1 cellular context compared by ENCODE assay signal in genomic region chrX:13669246-13669689, GRCh38.
TF ChIP-seq lines count a peak whose summit lies in the region.

No MANE protein-coding gene starts in this region.

TF ChIP-seq in K562, 482 proteins besides CTCF, POLR2A, EP300 and RAD21 (continued from another document and continues in another):
- TF ChIP-seq ZNF407 (IDR thresholded peaks at IDR 0.05; ENCODE audit: low read depth) (no peak), HMBOX1 (IDR thresholded peaks at IDR 0.05) (peak; percentile 60), ZNF395 (CRISPR knock-in tag; IDR thresholded peaks at IDR 0.05) (0 out of 2 replicates have a peak, but pooled peaks have one; percentile 53), SMARCA4 (IDR thresholded peaks at IDR 0.05) (peak; percentile 54; the same call in 1 of the 2 replicates), SMC3 (conservative IDR thresholded peaks at IDR 0.05; ENCODE audit: insufficient read depth, low read depth, low read length) (no peak), NFRKB (IDR thresholded peaks at IDR 0.05; ENCODE audit: low read depth) (peak; percentile 46; the same call in 1 of the 2 replicates), SRSF1 (IDR thresholded peaks at IDR 0.05; ENCODE audit: low read depth, low read length) (no peak), MEIS2 (IDR thresholded peaks at IDR 0.05; ENCODE audit: partially characterized antibody) (peak; percentile 73), SPI1 (IDR thresholded peaks at IDR 0.05; ENCODE audit: borderline replicate concordance, low read depth, low read length) (no peak), PKNOX1 (IDR thresholded peaks at IDR 0.05) (peak; percentile 55), TRIM28 (IDR thresholded peaks at IDR 0.05) (0 out of 2 replicates have a peak, but pooled peaks have one; percentile 16), ZNF592 (IDR thresholded peaks at IDR 0.05) (peak; percentile 56; the same call in 1 of the 2 replicates), CBFA2T3 (IDR thresholded peaks at IDR 0.05) (peak; percentile 41), FOSL1 (tag; conservative IDR thresholded peaks at IDR 0.05) (peak; percentile 75), EP400 (IDR thresholded peaks at IDR 0.05) (0 out of 2 replicates have a peak, but pooled peaks have one; percentile 25), GATA2 (CRISPR knock-in tag; IDR thresholded peaks at IDR 0.05) (0 out of 2 replicates have a peak, but pooled peaks have one; percentile 6), NFIC (IDR thresholded peaks at IDR 0.05) (peak; percentile 78), ZNF766 (CRISPR knock-in tag; conservative IDR thresholded peaks at IDR 0.05) (0 out of 2 replicates have a peak, but pooled peaks have one; percentile 31), ZNF280A (IDR thresholded peaks at IDR 0.05; ENCODE audit: low read depth, partially characterized antibody) (no peak), ATF1 (CRISPR knock-in tag; IDR thresholded peaks at IDR 0.05) (no peak), ATF1 (tag; IDR thresholded peaks at IDR 0.05) (peak; percentile 47; the same call in 1 of the 2 replicates), SMARCE1 (IDR thresholded peaks at IDR 0.05) (peak; percentile 43; the same call in 1 of the 2 replicates), ZNF384 (IDR thresholded peaks at IDR 0.05; ENCODE audit: low read depth, low read length) (peak; percentile 82), NR2C1 (IDR thresholded peaks at IDR 0.05) (peak; percentile 78; the same call in 1 of the 2 replicates), NR2C1 (tag; IDR thresholded peaks at IDR 0.05) (peak; percentile 92), ZNF639 (CRISPR knock-in tag; conservative IDR thresholded peaks at IDR 0.05 in 1 of 2, IDR thresholded peaks at IDR 0.05 in 1 of 2) (0 out of 4 replicates have a peak, but pooled peaks of 1 of the 2 experiments have one; percentile 46), TCFL5 (CRISPR knock-in tag; conservative IDR thresholded peaks at IDR 0.05) (no peak), BHLHE40 (IDR thresholded peaks at IDR 0.05; ENCODE audit: low read length) (peak; percentile 75), ATF3 (IDR thresholded peaks at IDR 0.05) (peak; percentile 76), ATF3 (CRISPR knock-in tag; conservative IDR thresholded peaks at IDR 0.05) (no peak), ZNF785 (CRISPR knock-in tag; IDR thresholded peaks at IDR 0.05) (no peak), NFE2 (IDR thresholded peaks at IDR 0.05; ENCODE audit: low read depth) (peak; percentile 59), MNT (conservative IDR thresholded peaks at IDR 0.05) (peak in 1 of 2 experiments; percentile 39; a peak in 1 of 4 replicates), ZNF644 (tag; IDR thresholded peaks at IDR 0.05; ENCODE audit: low read depth) (0 out of 2 replicates have a peak, but pooled peaks have one; percentile 60), MTF1 (CRISPR knock-in tag; IDR thresholded peaks at IDR 0.05; ENCODE audit: borderline replicate concordance) (no peak), L3MBTL2 (IDR thresholded peaks at IDR 0.05) (peak; percentile 60), E2F3 (CRISPR knock-in tag; IDR thresholded peaks at IDR 0.05) (no peak), ZFPM2 (CRISPR knock-in tag; IDR thresholded peaks at IDR 0.05) (no peak), TAL1 (IDR thresholded peaks at IDR 0.05) (no peak), EHMT2 (IDR thresholded peaks at IDR 0.05) (0 out of 2 replicates have a peak, but pooled peaks have one; percentile 24)
